In genomic region chr12:18250313-18250916, GRCh38 we compare ENCODE assay signal across 8 cellular contexts. TPM values are rescaled to one million over a fixed set of nuclear protein-coding genes. Genes with fewer than 3 reads are reported as not detected.
DNase-seq lines count a peak whose midpoint lies in the region; ATAC-seq and TF ChIP-seq lines count a peak whose summit lies in the region.

No MANE protein-coding gene starts in this region.

- 21% methylated on average over 6 of the region's 6 CpGs for WGBS in liver

- H3K36me3 ChIP-seq in HEK293 (ENCODE audit: control insufficient read depth in 2 of 2, insufficient read depth in 1 of 2, low read length in 2 of 2) (no peaks in the 10 kb centered on the region), liver (ENCODE audit: control insufficient read depth in 4 of 4, insufficient read depth in 3 of 4, low read depth in 1 of 4, low read length in 3 of 4) (no peaks in the 10 kb centered on the region)

- CTCF ChIA-PET in HEK293 (lab: Yijun Ruan, JAX) = interaction anchor here (0.6 to 3.5 kb wide), 16 partner anchors 9 to 1367 kb away, joined by 3 to 47 read pairs (median 3); partner anchors contain the start of gene PIK3C2G
- CTCF ChIA-PET in MCF 10A (lab: Yijun Ruan, JAX) = interaction anchor here (0.7 to 8.6 kb wide), 12 partner anchors 9 to 184 kb away, joined by 3 to 120 read pairs (median 4); partner anchors contain the start of gene PIK3C2G
- CTCF ChIA-PET in T-cell (lab: Charles Lee) = interaction anchor here (0.7 to 1.1 kb wide), 2 partner anchors 14 to 936 kb away, joined by 3 to 6 read pairs; no protein-coding TSS in a partner anchor

- peak; percentile 91 for TF ChIP-seq RAD21 in liver (IDR thresholded peaks at IDR 0.05)

- H3K27me3 ChIP-seq in liver (ENCODE audit: control insufficient read depth in 4 of 4, insufficient read depth in 4 of 4, low read length in 3 of 4) = no peaks in the 10 kb centered on the region

- H3K4me1 ChIP-seq in HEK293 (ENCODE audit: control insufficient read depth, insufficient read depth, low read length) (no peaks in the 10 kb centered on the region), liver (ENCODE audit: control insufficient read depth in 4 of 4, insufficient read depth in 4 of 4, low read length in 3 of 4) (peaks cover 3 to 26% (median 11%) of the 10 kb centered on the region in 4 donors)

- peak; percentile 0 for DNase-seq in COLO668 (lab: John Stamatoyannopoulos, UW; ENCODE audit: unreplicated experiment)
- DNase-seq in NCI-H524 (lab: John Stamatoyannopoulos, UW) = peak; percentile 40 to 75
- DNase-seq in MCF 10A (ENCODE audit: unreplicated experiment) = peak; percentile 73
- DNase-seq in T-cell = no peak
- no peak for DNase-seq in activated CD4-positive, alpha-beta T cell treated with anti-CD3 and anti-CD28 coated beads, Interleukin-2, amount 50 U/mL, for 4 hours
- DNase-seq in activated CD4-positive, alpha-beta T cell treated with anti-CD3 and anti-CD28 coated beads for 1 hour = no peak

- H3K4me1 Mint-ChIP-seq in MCF 10A (ENCODE audit: insufficient read depth, unreplicated experiment) (no peaks in the 10 kb centered on the region), T-cell (no peaks in the 10 kb centered on the region)

- TF ChIP-seq CTCF in HEK293 (tag by site-specific recombination; IDR thresholded peaks at IDR 0.05) (no peak), MCF 10A (IDR thresholded peaks at IDR 0.05; ENCODE audit: unreplicated experiment) (peak; percentile 56), liver (IDR thresholded peaks at IDR 0.05; ENCODE audit: low read depth, low read length, missing input control) (peak; percentile 65)

- no peak for ATAC-seq in T-cell (replicated peaks in 1 of 4)

- H3K36me3 Mint-ChIP-seq in MCF 10A (ENCODE audit: insufficient read depth, unreplicated experiment) (no peaks in the 10 kb centered on the region), T-cell (no peaks in the 10 kb centered on the region)

- no TSS peak for BruUV-seq in MCF 10A (replicated peaks; lab: Mats Ljungman, UMichigan)

- H3K27ac ChIP-seq in HEK293 (ENCODE audit: extremely low read depth, low read depth, low read length) (no peak overlapping the region), liver (ENCODE audit: low read depth in 1 of 2, low read length in 2 of 2) (peak overlapping the region in 1 of 2 donors; percentile 13)

- POLR2A ChIA-PET in HEK293 (lab: Yijun Ruan, JAX) (no interaction called here), MCF 10A (lab: Yijun Ruan, JAX) (interaction anchor here (0.6 to 2.6 kb wide), 7 partner anchors 10 to 1309 kb away, joined by 3 to 20 read pairs (median 3); no protein-coding TSS in a partner anchor), T-cell (lab: Charles Lee) (no interaction called here)

- peak overlapping the region in 1 of 2 donors; percentile 55 for H3K9ac ChIP-seq in liver (ENCODE audit: low read depth in 1 of 2, low read length in 2 of 2)

- H3K4me3 Mint-ChIP-seq in MCF 10A (ENCODE audit: unreplicated experiment) = no peak overlapping the region
- no peak overlapping the region for H3K4me3 Mint-ChIP-seq in T-cell

- H3K27me3 Mint-ChIP-seq in MCF 10A (ENCODE audit: insufficient read depth, unreplicated experiment) (no peaks in the 10 kb centered on the region), T-cell (no peaks in the 10 kb centered on the region)

- H3K4me3 ChIP-seq in HEK293 (ENCODE audit: low read depth, low read length) (no peak overlapping the region), liver (ENCODE audit: low read depth in 1 of 3, low read length in 3 of 3) (no peak overlapping the region)

- no peaks in the 10 kb centered on the region for H3K9me3 ChIP-seq in HEK293 (ENCODE audit: control insufficient read depth, insufficient read depth, low read depth, low read length)
- H3K9me3 ChIP-seq in liver (ENCODE audit: control insufficient read depth in 4 of 4, low read length in 3 of 4) = no peaks in the 10 kb centered on the region

- H3K27ac Mint-ChIP-seq in MCF 10A (ENCODE audit: low read depth, unreplicated experiment) (no peak overlapping the region), T-cell (no peak overlapping the region)

- no peaks in the 10 kb centered on the region for H3K9me3 Mint-ChIP-seq in MCF 10A (ENCODE audit: unreplicated experiment)
- H3K9me3 Mint-ChIP-seq in T-cell = no peaks in the 10 kb centered on the region

- intact Hi-C loops in MCF 10A (cut with micrococcal nuclease) = loop anchor here (1.0 to 10.0 kb wide), 6 partner anchors 70 to 936 kb away; no protein-coding TSS in a partner anchor

TF ChIP-seq in HEK293, 187 proteins besides CTCF, POLR2A, EP300 and RAD21:
- peak; percentile 89 for TF ChIP-seq ZNF654 (tag by site-specific recombination; IDR thresholded peaks at IDR 0.05; ENCODE audit: low read depth)
- no peak for TF ChIP-seq ZNF548 (tag by site-specific recombination; IDR thresholded peaks at IDR 0.05)
- no peak for TF ChIP-seq ZSCAN18 (tag by site-specific recombination; IDR thresholded peaks at IDR 0.05)
- 0 out of 2 replicates have a peak, but pooled peaks have one; percentile 41 for TF ChIP-seq ZNF660 (tag by site-specific recombination; IDR thresholded peaks at IDR 0.05)

TF ChIP-seq in liver, 16 proteins besides CTCF, POLR2A, EP300 and RAD21:
- TF ChIP-seq YY1 (IDR thresholded peaks at IDR 0.05) (peak; percentile 9), HNF4A (conservative IDR thresholded peaks at IDR 0.05) (peak in 1 of 2 donors; percentile 20), EGR1 (IDR thresholded peaks at IDR 0.05; ENCODE audit: low read depth in 2 of 2) (no peak)

RNA-seq across cellular contexts. Expression of gene PIK3C2G, which starts 10.9 kb away (rescaled TPM):
- 10.6 and 15.0 TPM in 2 replicates for total RNA-seq in MCF 10A (2022)
- 10 to 100 TPM; 14.0 to 40.1 TPM for total RNA-seq in liver
- 10 to 100 TPM in 1 of 2 donors, 1 to 10 TPM in 1; 4.9 to 24.8 TPM for polyA plus RNA-seq in liver
- not detected for total RNA-seq in T-cell

Comparison
In these comparisons a context has a peak if more than half of its experiments do, and no peak if none do; other contexts are left out.
1. DNase-seq: peak in COLO668 (single experiment), NCI-H524 (2 of 2) and MCF 10A (single experiment); none in T-cell (0 of 34), activated CD4-positive, alpha-beta T cell treated with anti-CD3 and anti-CD28 coated beads, Interleukin-2, amount 50 U/mL, for 4 hours (0 of 2) and activated CD4-positive, alpha-beta T cell treated with anti-CD3 and anti-CD28 coated beads for 1 hour (single experiment).